In the genomic region with DNA sequence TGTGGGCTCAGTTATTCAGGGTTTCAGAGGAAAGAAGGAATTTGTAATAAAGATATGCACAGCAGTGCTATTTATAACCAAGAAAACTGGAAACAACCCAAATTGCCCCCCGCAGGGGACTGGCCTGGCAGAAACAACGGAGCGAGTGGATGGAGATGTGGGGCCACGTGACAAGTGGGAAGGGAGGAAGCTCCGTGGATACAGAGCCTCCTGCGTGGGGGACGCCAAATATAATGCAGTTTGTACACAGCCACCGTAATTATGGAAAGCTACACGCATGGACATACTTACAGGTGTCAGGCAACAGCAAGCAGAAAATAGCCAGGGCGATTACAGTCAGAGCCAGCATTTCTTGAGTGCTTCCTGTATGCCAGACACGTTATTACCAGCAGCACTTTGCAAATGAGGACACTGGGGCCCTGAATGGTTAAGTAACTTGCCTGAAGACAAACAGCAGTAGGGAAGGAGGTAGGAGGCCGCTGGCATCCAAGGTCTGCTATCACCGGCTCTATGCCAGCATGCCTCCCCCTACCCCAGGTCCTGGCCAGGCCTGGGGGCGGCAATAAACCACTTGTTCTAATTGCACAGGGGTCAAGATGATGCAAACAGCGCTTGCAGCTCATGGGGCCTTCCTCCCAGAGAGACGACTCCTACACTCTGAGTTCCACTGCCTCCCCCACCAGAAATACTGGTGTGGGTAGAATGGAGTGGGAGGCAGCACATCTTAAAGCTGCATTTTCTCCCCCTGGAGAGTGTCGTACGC, we compare ENCODE assay signal across 17 cellular contexts. TPM values are rescaled to one million over a fixed set of nuclear protein-coding genes. Genes with fewer than 3 reads are reported as not detected.
DNase-seq lines count a peak whose midpoint lies in the region; ATAC-seq, FAIRE-seq and TF ChIP-seq lines count a peak whose summit lies in the region.
"Had no signal": no experiment of that assay in that cellular context is flagged by ENCODE, and none has a peak within 500 bp of the region (broad histone marks: within the 10 kb centered on the region; RNA-seq: fewer than 3 reads in every experiment).

No MANE protein-coding gene starts in this region.

- H3K4me1 ChIP-seq in CD4-positive, alpha-beta memory T cell (ENCODE audit: insufficient read depth, low read length) = no peaks in the 10 kb centered on the region
- H3K4me1 ChIP-seq: esophagus squamous epithelium, left lung had no signal

- H3K27me3 ChIP-seq in CD4-positive, alpha-beta memory T cell (ENCODE audit: insufficient read depth, low read length) = no peaks in the 10 kb centered on the region
- H3K27me3 ChIP-seq: esophagus squamous epithelium, left lung, ovary had no signal

- no peak overlapping the region for H3K27ac ChIP-seq in CD4-positive, alpha-beta memory T cell (ENCODE audit: low read depth, low read length)
- H3K27ac ChIP-seq: esophagus squamous epithelium, left lung, ovary had no signal

- TF ChIP-seq CTCF in fibroblast of villous mesenchyme (IDR thresholded peaks at IDR 0.05; ENCODE audit: insufficient read depth, low read depth, low read length) = no peak
- no peak for TF ChIP-seq CTCF in osteocyte (IDR thresholded peaks at IDR 0.05)

- H3K36me3 ChIP-seq in CD4-positive, alpha-beta memory T cell (ENCODE audit: insufficient read depth, low read length) = no peaks in the 10 kb centered on the region
- H3K36me3 ChIP-seq: esophagus squamous epithelium, left lung, ovary had no signal

- DNase-seq in GM12892 (ENCODE audit: insufficient read length) = no peak
- peak; percentile 50 for DNase-seq in amniotic epithelial cell (ENCODE audit: low read depth)
- peak; percentile 10 for DNase-seq in fibroblast of villous mesenchyme (ENCODE audit: low read depth)
- no peak for DNase-seq in osteocyte (ENCODE audit: extremely low spot score, unreplicated experiment)
- DNase-seq in NCI-H1930 (lab: John Stamatoyannopoulos, UW) = no peak
- no peak for DNase-seq in CD4-positive, alpha-beta memory T cell
- DNase-seq: activated CD4-positive, CD25-positive, alpha-beta regulatory T cell; activated CD8-positive, alpha-beta memory T cell treated with anti-CD3 and anti-CD28 coated beads, Interleukin-2, amount 10 ng/mL, durations not matched to agents 7 days and 5 days; amniotic stem cell; COR-L47; esophagus squamous epithelium; Kasumi-1; ovary had no signal

- H3K36me3 Mint-ChIP-seq in osteocyte (ENCODE audit: unreplicated experiment) = no peaks in the 10 kb centered on the region
- H3K36me3 Mint-ChIP-seq in stimulated activated memory B cell treated with anti-CD40 and anti-IgM and Interleukin-4, amounts not matched to agents 10 μg/mL and 1 μg/mL and 100 μg/mL, for 72 hours = peaks cover 15% of the 10 kb centered on the region
- H3K36me3 Mint-ChIP-seq in CD4-positive, alpha-beta memory T cell = no peaks in the 10 kb centered on the region

- H3K9me3 ChIP-seq in CD4-positive, alpha-beta memory T cell (ENCODE audit: control insufficient read depth in 1 of 2, low read length in 2 of 2) = peaks cover 0 to 8% of the 10 kb centered on the region in 2 donors
- H3K9me3 ChIP-seq: ovary had no signal

- H3K27ac Mint-ChIP-seq in osteocyte (ENCODE audit: unreplicated experiment) = peak overlapping the region; percentile 64
- H3K27ac Mint-ChIP-seq in stimulated activated memory B cell treated with anti-CD40 and anti-IgM and Interleukin-4, amounts not matched to agents 10 μg/mL and 1 μg/mL and 100 μg/mL, for 72 hours = no peak overlapping the region
- no peak overlapping the region for H3K27ac Mint-ChIP-seq in CD4-positive, alpha-beta memory T cell
- H3K27ac Mint-ChIP-seq: activated CD8-positive, alpha-beta memory T cell treated with anti-CD3 and anti-CD28 coated beads, Interleukin-2, amount 10 ng/mL, durations not matched to agents 7 days and 5 days had no signal

- POLR2A ChIA-PET in CD4-positive, alpha-beta memory T cell (lab: Charles Lee; ENCODE audit: partially characterized antibody) = no interaction called here

- ATAC-seq in stimulated activated memory B cell treated with anti-CD40 and anti-IgM and Interleukin-4, amounts not matched to agents 10 μg/mL and 1 μg/mL and 100 μg/mL, for 72 hours = no peak
- no peak for ATAC-seq in HG02981 (IDR thresholded peaks at IDR 0.05; ENCODE audit: unreplicated experiment)
- ATAC-seq: activated CD8-positive, alpha-beta memory T cell treated with anti-CD3 and anti-CD28 coated beads, Interleukin-2, amount 10 ng/mL, durations not matched to agents 7 days and 5 days; left lung had no signal

- CTCF ChIA-PET in CD4-positive, alpha-beta memory T cell (lab: Charles Lee; ENCODE audit: partially characterized antibody) = no interaction called here

- peaks cover 42% of the 10 kb centered on the region for H3K27me3 Mint-ChIP-seq in osteocyte (ENCODE audit: unreplicated experiment)
- H3K27me3 Mint-ChIP-seq in stimulated activated memory B cell treated with anti-CD40 and anti-IgM and Interleukin-4, amounts not matched to agents 10 μg/mL and 1 μg/mL and 100 μg/mL, for 72 hours = no peaks in the 10 kb centered on the region
- peaks cover 0 to 9% of the 10 kb centered on the region in 2 donors for H3K27me3 Mint-ChIP-seq in CD4-positive, alpha-beta memory T cell

- peaks cover 15% of the 10 kb centered on the region for H3K9me3 Mint-ChIP-seq in osteocyte (ENCODE audit: unreplicated experiment)
- H3K9me3 Mint-ChIP-seq in stimulated activated memory B cell treated with anti-CD40 and anti-IgM and Interleukin-4, amounts not matched to agents 10 μg/mL and 1 μg/mL and 100 μg/mL, for 72 hours = peaks cover 18% of the 10 kb centered on the region
- peaks cover 0 to 25% (median 19%) of the 10 kb centered on the region in 8 donors for H3K9me3 Mint-ChIP-seq in CD4-positive, alpha-beta memory T cell

- intact Hi-C loops in CD4-positive, alpha-beta memory T cell (cut with micrococcal nuclease) = no loop called here

- peaks cover 14% of the 10 kb centered on the region for H3K4me1 Mint-ChIP-seq in osteocyte (ENCODE audit: unreplicated experiment)
- H3K4me1 Mint-ChIP-seq in stimulated activated memory B cell treated with anti-CD40 and anti-IgM and Interleukin-4, amounts not matched to agents 10 μg/mL and 1 μg/mL and 100 μg/mL, for 72 hours = peaks cover 12% of the 10 kb centered on the region
- no peaks in the 10 kb centered on the region for H3K4me1 Mint-ChIP-seq in CD4-positive, alpha-beta memory T cell

- FAIRE-seq in GM12892 (lab: Jason Lieb, UNC) = peak; percentile 67

- H3K4me3 ChIP-seq in fibroblast of villous mesenchyme (ENCODE audit: low read depth, low read length) = no peak overlapping the region
- H3K4me3 ChIP-seq in CD4-positive, alpha-beta memory T cell (ENCODE audit: low read length in 2 of 2) = no peak overlapping the region
- H3K4me3 ChIP-seq: esophagus squamous epithelium, left lung, ovary had no signal

- TF ChIP-seq POLR2A in GM12892 (IDR thresholded peaks at IDR 0.05; ENCODE audit: low read depth, low read length) = no peak

- no peak overlapping the region for H3K4me3 Mint-ChIP-seq in osteocyte (ENCODE audit: unreplicated experiment)
- H3K4me3 Mint-ChIP-seq in stimulated activated memory B cell treated with anti-CD40 and anti-IgM and Interleukin-4, amounts not matched to agents 10 μg/mL and 1 μg/mL and 100 μg/mL, for 72 hours = no peak overlapping the region
- H3K4me3 Mint-ChIP-seq in CD4-positive, alpha-beta memory T cell = no peak overlapping the region
- H3K4me3 Mint-ChIP-seq: activated CD8-positive, alpha-beta memory T cell treated with anti-CD3 and anti-CD28 coated beads, Interleukin-2, amount 10 ng/mL, durations not matched to agents 7 days and 5 days had no signal

RNA-seq across cellular contexts. Expression of a gene that starts 8.8 kb away (rescaled TPM):
- polyA plus RNA-seq in GM12892 (2012; ENCODE audit: missing spikeins) = 0.38 TPM
- total RNA-seq in fibroblast of villous mesenchyme = under 0.01 TPM in 1 of 2 replicates, not detected in the other
- total RNA-seq in osteocyte = not detected in 2 replicates
- not detected for total RNA-seq in CD4-positive, alpha-beta memory T cell
- not detected for polyA plus RNA-seq in CD4-positive, alpha-beta memory T cell
- total RNA-seq: T-helper 1 cell treated with Interleukin-12 subunit alpha and Interleukin-12 subunit beta and Interleukin-4 antibody, amounts not matched to agents 30 ng/mL and 1 ng/mL, for 36 hours had no signal

Comparison
In these comparisons a context has a peak if more than half of its experiments do, and no peak if none do; other contexts are left out.
1. DNase-seq: peak in amniotic epithelial cell (single experiment) and fibroblast of villous mesenchyme (single experiment); none in GM12892 (single experiment), osteocyte (single experiment), NCI-H1930 (0 of 2) and CD4-positive, alpha-beta memory T cell (0 of 5).